Comparison of ENCODE assay signal across 19 cellular contexts in the genomic region with DNA sequence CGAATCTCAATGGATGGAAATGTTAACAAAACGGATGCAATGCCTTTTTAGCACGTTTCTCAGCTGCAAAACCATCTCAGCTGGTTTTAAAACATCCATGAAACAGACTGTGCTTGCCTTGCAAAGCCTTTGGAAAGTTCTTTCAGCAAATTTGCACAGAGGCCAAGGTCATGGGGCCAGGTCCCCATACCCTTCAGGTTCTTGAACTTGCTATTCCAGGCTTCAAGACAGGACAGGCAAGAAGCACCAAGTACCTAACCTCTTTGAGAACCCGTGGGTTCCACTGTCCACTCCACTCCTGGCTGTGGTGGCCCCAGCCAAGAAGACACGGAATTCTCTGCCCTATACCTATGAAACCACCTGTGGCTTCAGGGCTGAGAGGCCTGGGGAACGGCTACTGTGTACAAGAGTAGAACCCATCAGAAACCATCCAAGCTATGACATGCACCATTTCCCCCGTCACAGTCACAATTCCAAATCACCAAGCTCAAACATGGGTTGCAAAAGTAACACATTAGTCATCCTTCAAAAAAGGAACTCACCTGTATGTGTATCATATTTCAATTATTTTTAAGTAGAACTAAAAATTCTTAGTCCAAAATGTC. TPM values are rescaled to one million over a fixed set of nuclear protein-coding genes. Genes with fewer than 3 reads are reported as not detected.
DNase-seq lines count a peak whose midpoint lies in the region; FAIRE-seq and TF ChIP-seq lines count a peak whose summit lies in the region.
"Had no signal": no experiment of that assay in that cellular context is flagged by ENCODE, and none has a peak within 500 bp of the region (broad histone marks: within the 10 kb centered on the region; RNA-seq: fewer than 3 reads in every experiment).

No MANE protein-coding gene starts in this region.

- TF ChIP-seq CTCF in endothelial cell of umbilical vein (IDR thresholded peaks at IDR 0.05; ENCODE audit: extremely low read depth in 1 of 2, insufficient read depth in 1 of 2, low read depth in 1 of 2, low read length in 2 of 2) (no peak), type B pancreatic cell (conservative IDR thresholded peaks at IDR 0.05) (no peak)

- no peaks in the 10 kb centered on the region for H4K20me1 ChIP-seq in endothelial cell of umbilical vein (replicated peaks; ENCODE audit: control insufficient read depth, extremely low read depth, insufficient read depth, low read length)

- H4K8ac ChIP-seq in mesenchymal stem cell (ENCODE audit: low read length) = no peak overlapping the region

- no peak overlapping the region for H3K4ac ChIP-seq in mesenchymal stem cell (ENCODE audit: low read depth in 1 of 2, low read length in 2 of 2)

- 96% methylated on average over 7 of the region's 7 CpGs for WGBS in mesenchymal stem cell

- H3K27me3 Mint-ChIP-seq in type B pancreatic cell = no peaks in the 10 kb centered on the region

- peaks cover 48% of the 10 kb centered on the region for H3K36me3 Mint-ChIP-seq in type B pancreatic cell

- no peaks in the 10 kb centered on the region for H3K9me3 Mint-ChIP-seq in type B pancreatic cell

- CTCF ChIA-PET in endothelial cell of umbilical vein (lab: Charles Lee) = interaction anchor here (0.7 to 1.2 kb wide), 4 partner anchors 10 to 23 kb away, joined by 3 to 4 read pairs (median 4); no protein-coding TSS in a partner anchor

- H2BK5ac ChIP-seq in mesenchymal stem cell (ENCODE audit: low read depth, low read length, poor library complexity, severe bottlenecking) = no peak overlapping the region

- DNase-seq in DMS53 (lab: John Stamatoyannopoulos, UW) = peak; percentile 11
- DNase-seq in DMS53 treated with DMSO at 0.1 percent for 48 hours (lab: John Stamatoyannopoulos, UW; ENCODE audit: unreplicated experiment) = no peak
- DNase-seq in endothelial cell of umbilical vein (ENCODE audit: low read depth, low spot score) = no peak
- no peak for DNase-seq in mesenchymal stem cell
- no peak for DNase-seq in type B pancreatic cell (ENCODE audit: extremely low spot score, unreplicated experiment)
- no peak for DNase-seq in NCI-H1092 (lab: John Stamatoyannopoulos, UW)
- no peak for DNase-seq in activated CD8-positive, alpha-beta memory T cell treated with anti-CD3 and anti-CD28 coated beads, Interleukin-2, amount 50 U/mL, for 4 hours
- DNase-seq in AML-193 (lab: John Stamatoyannopoulos, UW) = no peak
- DNase-seq: C1 segment of cervical spinal cord, DMS79, GM23248, left colon, NCI-H1436, NCI-H2171 treated with DMSO at 0.1 percent for 48 hours had no signal

- peak; percentile 21 for FAIRE-seq in endothelial cell of umbilical vein (lab: Jason Lieb, UNC)
- FAIRE-seq: pancreas had no signal

- H2BK12ac ChIP-seq in mesenchymal stem cell (ENCODE audit: low read length in 2 of 2) = no peak overlapping the region

- peak overlapping the region; percentile 41 for H3K27ac Mint-ChIP-seq in type B pancreatic cell

- H3K79me2 ChIP-seq in endothelial cell of umbilical vein (ENCODE audit: control insufficient read depth, insufficient read depth, low read length) = peaks cover 55% of the 10 kb centered on the region

- no peak overlapping the region for H3K18ac ChIP-seq in mesenchymal stem cell (ENCODE audit: low read depth in 1 of 2, low read length in 2 of 2)

- peak overlapping the region in 1 of 2 experiments; percentile 14 for H3K23ac ChIP-seq in mesenchymal stem cell (ENCODE audit: low read length in 2 of 2)

- H3K36me3 ChIP-seq in endothelial cell of umbilical vein (ENCODE audit: control insufficient read depth in 2 of 2, extremely low read depth in 1 of 2, insufficient read depth in 2 of 2, low read length in 2 of 2) = peaks cover 7 to 19% of the 10 kb centered on the region in 2 experiments
- H3K36me3 ChIP-seq in mesenchymal stem cell (ENCODE audit: control insufficient read depth in 1 of 2, insufficient read depth in 2 of 2, low read depth in 1 of 2, low read length in 2 of 2) = peaks cover 60 to 73% of the 10 kb centered on the region in 2 experiments

- H3K4me1 ChIP-seq in endothelial cell of umbilical vein (ENCODE audit: control insufficient read depth, extremely low read depth, insufficient read depth, low read length) (peaks cover 18% of the 10 kb centered on the region), mesenchymal stem cell (ENCODE audit: control insufficient read depth, insufficient read depth, low read depth, low read length) (peaks cover 65% of the 10 kb centered on the region)

- H3K4me3 ChIP-seq in endothelial cell of umbilical vein (replicated peaks in 1 of 3; ENCODE audit: insufficient read depth in 1 of 3, low read depth in 1 of 3, low read length in 3 of 3) (no peak overlapping the region), mesenchymal stem cell (ENCODE audit: insufficient read depth in 1 of 2, low read depth in 1 of 2, low read length in 2 of 2) (peak overlapping the region in 1 of 2 experiments; percentile 29)
- H3K4me3 ChIP-seq: GM23248, pancreas had no signal

- H2BK15ac ChIP-seq in mesenchymal stem cell (ENCODE audit: low read depth, poor library complexity, severe bottlenecking) = no peak overlapping the region

- H3K9ac ChIP-seq in endothelial cell of umbilical vein (replicated peaks; ENCODE audit: extremely low read depth, insufficient read depth, low read length) (no peak overlapping the region), mesenchymal stem cell (ENCODE audit: low read length) (peak overlapping the region; percentile 20)
- H3K9ac ChIP-seq: GM23248 had no signal

- H3K4me2 ChIP-seq in endothelial cell of umbilical vein (ENCODE audit: insufficient read depth, low read length) (peak overlapping the region; percentile 9), mesenchymal stem cell (ENCODE audit: low read length, poor library complexity, severe bottlenecking) (no peak overlapping the region)

- H3K9me1 ChIP-seq in endothelial cell of umbilical vein (replicated peaks; ENCODE audit: control insufficient read depth, extremely low read depth, insufficient read depth, low read length) = no peaks in the 10 kb centered on the region

- no peak for TF ChIP-seq POLR2A in endothelial cell of umbilical vein (IDR thresholded peaks at IDR 0.05; ENCODE audit: low read depth, low read length)

- POLR2A ChIA-PET in endothelial cell of umbilical vein (lab: Charles Lee) = no interaction called here

- H3K4me1 Mint-ChIP-seq in type B pancreatic cell (ENCODE audit: unreplicated experiment) = peaks cover 59% of the 10 kb centered on the region

- H4K91ac ChIP-seq in mesenchymal stem cell (ENCODE audit: low read length) = no peak overlapping the region

- no peaks in the 10 kb centered on the region for H3K27me3 ChIP-seq in endothelial cell of umbilical vein (ENCODE audit: control insufficient read depth in 2 of 2, insufficient read depth in 2 of 2, low read length in 2 of 2)
- no peaks in the 10 kb centered on the region for H3K27me3 ChIP-seq in mesenchymal stem cell (ENCODE audit: control insufficient read depth in 1 of 2, insufficient read depth in 1 of 2, low read length in 2 of 2)
- H3K27me3 ChIP-seq: pancreas had no signal

- peaks cover 49% of the 10 kb centered on the region for H3K79me1 ChIP-seq in mesenchymal stem cell (replicated peaks; ENCODE audit: low read length, poor library complexity, severe bottlenecking)

- H2BK120ac ChIP-seq in mesenchymal stem cell (ENCODE audit: low read depth, low read length) = no peak overlapping the region

- no TSS peak for BruUV-seq in endothelial cell of umbilical vein (replicated peaks; lab: Mats Ljungman, UMichigan)

- H3K9me3 ChIP-seq in endothelial cell of umbilical vein (replicated peaks; ENCODE audit: control insufficient read depth, insufficient read depth, low read length) (no peaks in the 10 kb centered on the region), mesenchymal stem cell (ENCODE audit: control insufficient read depth, low read length) (no peaks in the 10 kb centered on the region)
- H3K9me3 ChIP-seq: pancreas, spleen had no signal

- H3K27ac ChIP-seq in endothelial cell of umbilical vein (ENCODE audit: insufficient read depth, low read depth, low read length) (no peak overlapping the region), mesenchymal stem cell (ENCODE audit: low read length, poor library complexity, severe bottlenecking) (no peak overlapping the region)
- H3K27ac ChIP-seq: 22Rv1, GM23248, pancreas, VCaP had no signal

- H2AFZ ChIP-seq in endothelial cell of umbilical vein (ENCODE audit: low read depth, low read length) = no peak overlapping the region
- H2AFZ ChIP-seq in mesenchymal stem cell (ENCODE audit: low read depth, low read length) = no peak overlapping the region
- H2AFZ ChIP-seq: GM23248 had no signal

- dilution Hi-C loops in endothelial cell of umbilical vein (cut with MboI; ENCODE audit: extremely low pct_ligation_motif_present, low sequenced_read_pairs) = no loop called here

- no peak overlapping the region for H3K14ac ChIP-seq in mesenchymal stem cell (ENCODE audit: low read length in 2 of 2)

- no peak overlapping the region for H2AK5ac ChIP-seq in mesenchymal stem cell (ENCODE audit: low read length, severe bottlenecking)

- H3K4me3 Mint-ChIP-seq in type B pancreatic cell = peak overlapping the region; percentile 14

- intact Hi-C loops in endothelial cell of umbilical vein (cut with micrococcal nuclease) = no loop called here

RNA-seq across cellular contexts. Expression of a gene that starts 17.0 kb away (rescaled TPM):
- 93.6 and 111 TPM in 2 replicates for total RNA-seq in endothelial cell of umbilical vein
- 48.9 and 54.6 TPM in 2 replicates for polyA plus RNA-seq in endothelial cell of umbilical vein
- 41.5 and 43.0 TPM in 2 replicates for polyA plus RNA-seq in endothelial cell of umbilical vein (2011; cell fraction: cytosol; rRNA removed)
- 114 and 135 TPM in 2 replicates for polyA plus RNA-seq in endothelial cell of umbilical vein (2011; cell fraction: nucleus; rRNA removed)
- 85.2 and 116 TPM in 2 replicates for polyA plus RNA-seq in endothelial cell of umbilical vein (2012)
- polyA minus RNA-seq in endothelial cell of umbilical vein = 77.6 and 97.5 TPM in 2 replicates
- 11.9 TPM for polyA minus RNA-seq in endothelial cell of umbilical vein (2011; cell fraction: cytosol; rRNA and poly(A)+ RNA removed)
- 36.8 and 38.3 TPM in 2 replicates for polyA minus RNA-seq in endothelial cell of umbilical vein (2011; cell fraction: nucleus; rRNA and poly(A)+ RNA removed)
- polyA plus RNA-seq in mesenchymal stem cell (2013, experiment 1 of 2) = 141 TPM
- 142 TPM for polyA plus RNA-seq in mesenchymal stem cell (2013, experiment 2 of 2)
- total RNA-seq in type B pancreatic cell (ENCODE audit: low replicate concordance) = 122 and 166 TPM in 2 replicates

RNA-seq across cellular contexts. Expression of a gene that starts 27.9 kb away (rescaled TPM):
- total RNA-seq in endothelial cell of umbilical vein (140 and 146 TPM in 2 replicates), type B pancreatic cell (ENCODE audit: low replicate concordance) (108 and 164 TPM in 2 replicates)
- 123 and 130 TPM in 2 replicates for polyA plus RNA-seq in endothelial cell of umbilical vein
- 150 and 190 TPM in 2 replicates for polyA plus RNA-seq in endothelial cell of umbilical vein (2011; cell fraction: cytosol; rRNA removed)
- 106 and 107 TPM in 2 replicates for polyA plus RNA-seq in endothelial cell of umbilical vein (2011; cell fraction: nucleus; rRNA removed)
- polyA plus RNA-seq in endothelial cell of umbilical vein (2012) = 106 and 145 TPM in 2 replicates
- polyA minus RNA-seq in endothelial cell of umbilical vein = 121 and 142 TPM in 2 replicates
- 156 TPM for polyA minus RNA-seq in endothelial cell of umbilical vein (2011; cell fraction: cytosol; rRNA and poly(A)+ RNA removed)
- polyA minus RNA-seq in endothelial cell of umbilical vein (2011; cell fraction: nucleus; rRNA and poly(A)+ RNA removed) = 22.6 and 36.0 TPM in 2 replicates
- 79.2 TPM for polyA plus RNA-seq in mesenchymal stem cell (2013, experiment 1 of 2)
- 75.1 TPM for polyA plus RNA-seq in mesenchymal stem cell (2013, experiment 2 of 2)

RNA-seq across cellular contexts. Expression of a gene that starts 30.4 kb away (rescaled TPM):
- total RNA-seq in endothelial cell of umbilical vein (not detected in 2 replicates), type B pancreatic cell (ENCODE audit: low replicate concordance) (0.52 and 4.0 TPM in 2 replicates)
- polyA plus RNA-seq in endothelial cell of umbilical vein = not detected in 2 replicates
- not detected in 2 replicates for polyA plus RNA-seq in endothelial cell of umbilical vein (2011; cell fraction: cytosol; rRNA removed)
- polyA plus RNA-seq in endothelial cell of umbilical vein (2011; cell fraction: nucleus; rRNA removed) = not detected in 2 replicates
- polyA plus RNA-seq in endothelial cell of umbilical vein (2012) = not detected in 2 replicates
- polyA minus RNA-seq in endothelial cell of umbilical vein = not detected in 2 replicates
- not detected for polyA minus RNA-seq in endothelial cell of umbilical vein (2011; cell fraction: cytosol; rRNA and poly(A)+ RNA removed)
- not detected in 2 replicates for polyA minus RNA-seq in endothelial cell of umbilical vein (2011; cell fraction: nucleus; rRNA and poly(A)+ RNA removed)
- not detected for polyA plus RNA-seq in mesenchymal stem cell (2013, experiment 1 of 2)
- not detected for polyA plus RNA-seq in mesenchymal stem cell (2013, experiment 2 of 2)
- total RNA-seq: GM23248, left colon, RPMI7951, spleen had no signal
- polyA plus RNA-seq: spleen had no signal
